10 cellular contexts compared by ENCODE assay signal in genomic region chr7:2261611-2262010, GRCh38. TPM values are rescaled to one million over a fixed set of nuclear protein-coding genes. Genes with fewer than 3 reads are reported as not detected.
DNase-seq lines count a peak whose midpoint lies in the region; ATAC-seq and TF ChIP-seq lines count a peak whose summit lies in the region.
"Had no signal": no experiment of that assay in that cellular context is flagged by ENCODE, and none has a peak within 500 bp of the region (broad histone marks: within the 10 kb centered on the region; RNA-seq: fewer than 3 reads in every experiment).

No MANE protein-coding gene starts in this region.

- H3K9me3 ChIP-seq in Peyer's patch: no peaks in the 10 kb centered on the region
- no peaks in the 10 kb centered on the region for H3K9me3 ChIP-seq in upper lobe of left lung

- WGBS in upper lobe of left lung, 2 donors: 69 to 89% methylated on average over 14 of the region's 14 CpGs

- H3K27ac ChIP-seq in Peyer's patch: peak overlapping the region in 2 of 4 donors; percentile 57 to 64
- H3K27ac ChIP-seq in upper lobe of left lung: peak overlapping the region in 3 of 4 donors; percentile 1 to 69 (median 8)

- H3K4me3 ChIP-seq in Peyer's patch: no peak overlapping the region
- H3K4me3 ChIP-seq in upper lobe of left lung: peak overlapping the region in 1 of 4 donors; percentile 18

- peaks cover 0 to 27% (median 0%) of the 10 kb centered on the region in 3 donors for H3K36me3 ChIP-seq in Peyer's patch
- peaks cover 7 to 44% (median 22%) of the 10 kb centered on the region in 4 donors for H3K36me3 ChIP-seq in upper lobe of left lung

- peak; percentile 34 for ATAC-seq in effector memory CD8-positive, alpha-beta T cell (replicated peaks)
- ATAC-seq in upper lobe of left lung (ENCODE audit: low FRiP score in 2 of 2) (peak in 1 of 2 donors; percentile 41), HG03342 (IDR thresholded peaks at IDR 0.05; ENCODE audit: unreplicated experiment) (no peak), GM18505 (IDR thresholded peaks at IDR 0.05; ENCODE audit: unreplicated experiment) (no peak)

- H3K27me3 ChIP-seq in Peyer's patch: no peaks in the 10 kb centered on the region
- no peaks in the 10 kb centered on the region for H3K27me3 ChIP-seq in upper lobe of left lung

- no peaks in the 10 kb centered on the region for H3K9me3 Mint-ChIP-seq in effector memory CD8-positive, alpha-beta T cell

- peak overlapping the region in 1 of 2 donors; percentile 81 for H3K27ac Mint-ChIP-seq in effector memory CD8-positive, alpha-beta T cell
- H3K27ac Mint-ChIP-seq: progenitor cell of endocrine pancreas had no signal

- peaks cover 0 to 11% (median 3%) of the 10 kb centered on the region in 4 donors for H3K4me1 ChIP-seq in Peyer's patch
- H3K4me1 ChIP-seq in upper lobe of left lung: peaks cover 0 to 22% (median 9%) of the 10 kb centered on the region in 4 donors

- peak; percentile 7 for DNase-seq in stimulated activated CD8-positive, alpha-beta memory T cell treated with anti-CD3 and anti-CD28 coated beads, Interleukin-15, amount 100 ng/mL, for 1 hour (ENCODE audit: low read depth)
- DNase-seq in stimulated activated CD8-positive, alpha-beta memory T cell treated with anti-CD3 and anti-CD28 coated beads, Interleukin-4, amount 100 ng/mL, for 48 hours: no peak
- peak in 2 of 3 donors; percentile 71 to 74 for DNase-seq in Peyer's patch
- no peak for DNase-seq in effector memory CD8-positive, alpha-beta T cell
- DNase-seq in upper lobe of left lung: peak in 1 of 2 donors; percentile 45
- DNase-seq in NCI-H187 (lab: John Stamatoyannopoulos, UW): no peak
- DNase-seq: NCI-H226 had no signal

- TF ChIP-seq EP300 in upper lobe of left lung (IDR thresholded peaks at IDR 0.05): no peak

- H3K4me3 Mint-ChIP-seq in effector memory CD8-positive, alpha-beta T cell: peak overlapping the region in 1 of 2 donors; percentile 61

- TF ChIP-seq POLR2A in Peyer's patch (IDR thresholded peaks at IDR 0.05): no peak
- no peak for TF ChIP-seq POLR2A in upper lobe of left lung (IDR thresholded peaks at IDR 0.05)
- no peak for TF ChIP-seq POLR2A in GM18505 (IDR thresholded peaks at IDR 0.05; ENCODE audit: borderline replicate concordance, extremely low read depth, insufficient read depth, insufficient read length)

- no peak for TF ChIP-seq CTCF in Peyer's patch (IDR thresholded peaks at IDR 0.05)
- no peak for TF ChIP-seq CTCF in upper lobe of left lung (IDR thresholded peaks at IDR 0.05)

- peaks cover 7 to 12% of the 10 kb centered on the region in 2 donors for H3K4me1 Mint-ChIP-seq in effector memory CD8-positive, alpha-beta T cell (ENCODE audit: low read depth in 2 of 2)

- H3K27me3 Mint-ChIP-seq in effector memory CD8-positive, alpha-beta T cell: no peaks in the 10 kb centered on the region
- H3K27me3 Mint-ChIP-seq: progenitor cell of endocrine pancreas had no signal

- peaks cover 10% of the 10 kb centered on the region for H3K36me3 Mint-ChIP-seq in effector memory CD8-positive, alpha-beta T cell (ENCODE audit: insufficient read depth)

RNA-seq across cellular contexts. Expression of gene NUDT1, which starts 19.6 kb away (rescaled TPM):
- total RNA-seq in Peyer's patch (10 to 100 TPM in 2 of 4 donors, 1 to 10 TPM in 2; 3.2 to 75.1 (median 11.6) TPM), upper lobe of left lung (10 to 100 TPM in 5 of 6 donors, 1 to 10 TPM in 1; 6.3 to 23.2 (median 13.9) TPM)

RNA-seq across cellular contexts. Expression of gene MRM2, which starts 19.6 kb away (rescaled TPM):
- total RNA-seq in Peyer's patch (10 to 100 TPM in 3 of 4 donors, 1 to 10 TPM in 1; 8.1 to 19.0 (median 13.0) TPM), upper lobe of left lung (10 to 100 TPM in 5 of 6 donors, 1 to 10 TPM in 1; 9.4 to 27.0 (median 23.0) TPM)

RNA-seq across cellular contexts. Expression of gene MAD1L1, which starts 28.9 kb away (rescaled TPM):
- 100 to 1,000 TPM in 1 of 4 donors, 10 to 100 TPM in 3; 43.9 to 417 (median 59.1) TPM for total RNA-seq in Peyer's patch
- total RNA-seq in upper lobe of left lung: 100 to 1,000 TPM in 2 of 6 donors, 10 to 100 TPM in 4; 40.6 to 364 (median 65.6) TPM

RNA-seq across cellular contexts. Expression of gene SNX8, which starts 52.6 kb away (rescaled TPM):
- total RNA-seq in Peyer's patch: 10 to 100 TPM; 10.5 to 38.8 (median 19.2) TPM
- total RNA-seq in upper lobe of left lung: 10 to 100 TPM; 16.0 to 74.3 (median 41.2) TPM

Comparison
In these comparisons a context has a peak if more than half of its experiments do, and no peak if none do; other contexts are left out.
1. DNase-seq: peak in stimulated activated CD8-positive, alpha-beta memory T cell treated with anti-CD3 and anti-CD28 coated beads, Interleukin-15, amount 100 ng/mL, for 1 hour (single experiment) and Peyer's patch (2 of 3); none in stimulated activated CD8-positive, alpha-beta memory T cell treated with anti-CD3 and anti-CD28 coated beads, Interleukin-4, amount 100 ng/mL, for 48 hours (single experiment), effector memory CD8-positive, alpha-beta T cell (0 of 3) and NCI-H187 (0 of 2).